9 cellular contexts compared by ENCODE assay signal in the genomic region with DNA sequence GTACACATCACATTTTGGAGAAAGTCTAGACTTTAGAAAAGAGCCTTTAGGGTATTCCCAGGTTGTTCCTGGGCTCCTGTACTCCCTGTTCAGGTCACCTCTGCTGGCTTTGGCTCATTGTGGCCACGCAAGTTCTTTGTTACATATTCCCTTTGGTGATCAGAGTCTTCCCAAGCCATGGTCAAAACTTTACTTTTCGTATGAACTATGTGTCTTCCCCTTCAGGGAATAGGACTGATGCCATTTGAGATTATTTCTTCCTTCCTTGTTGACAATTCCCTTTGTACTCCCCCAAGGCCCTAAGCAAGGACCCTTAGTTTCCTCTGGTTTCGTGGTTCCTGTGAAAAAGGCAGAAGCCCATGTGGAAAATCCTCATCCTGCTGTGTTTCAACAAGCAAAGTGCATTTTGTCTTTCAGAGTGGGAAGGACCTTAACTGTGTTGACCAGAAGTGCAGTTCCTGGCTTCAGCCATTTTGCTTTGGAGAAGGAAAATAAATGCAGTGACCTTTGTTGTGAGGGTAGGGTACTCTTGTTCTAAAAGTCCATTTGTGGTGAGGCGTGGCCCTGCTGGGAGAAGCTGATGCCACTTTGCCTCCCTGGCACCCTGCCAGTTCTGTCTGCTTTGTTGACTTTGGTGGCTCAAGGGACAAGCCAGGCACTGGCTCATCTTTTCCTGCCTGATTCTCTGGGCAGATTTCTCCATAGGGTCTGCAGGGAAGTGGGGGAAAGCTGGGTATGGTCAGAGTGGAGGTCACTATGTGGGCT. TPM values are rescaled to one million over a fixed set of nuclear protein-coding genes. Genes with fewer than 3 reads are reported as not detected.
DNase-seq lines count a peak whose midpoint lies in the region; TF ChIP-seq lines count a peak whose summit lies in the region.
"Had no signal": no experiment of that assay in that cellular context is flagged by ENCODE, and none has a peak within 500 bp of the region (broad histone marks: within the 10 kb centered on the region; RNA-seq: fewer than 3 reads in every experiment).

No MANE protein-coding gene starts in this region.

- no peaks in the 10 kb centered on the region for H3K4me1 ChIP-seq in breast epithelium

- no peak overlapping the region for H3K4me3 Mint-ChIP-seq in activated CD4-positive, alpha-beta memory T cell treated with anti-CD3 and anti-CD28 coated beads, Interleukin-2, amount 10 ng/mL, durations not matched to agents 7 days and 5 days

- POLR2A ChIA-PET in activated CD4-positive, alpha-beta memory T cell treated with anti-CD3 and anti-CD28 coated beads, Interleukin-2, amount 10 ng/mL, durations not matched to agents 7 days and 5 days (lab: Charles Lee): interaction anchor here (0.9 kb wide), 1 partner anchor 11 kb away, joined by 3 read pairs; no protein-coding TSS in a partner anchor

- H3K9me3 ChIP-seq in breast epithelium: no peaks in the 10 kb centered on the region
- H3K9me3 ChIP-seq: esophagus muscularis mucosa had no signal

- no peak overlapping the region for H3K4me3 ChIP-seq in breast epithelium
- H3K4me3 ChIP-seq: esophagus muscularis mucosa had no signal

- no peak for TF ChIP-seq CTCF in breast epithelium (IDR thresholded peaks at IDR 0.05)

- peaks cover 12% of the 10 kb centered on the region for H3K36me3 Mint-ChIP-seq in activated CD4-positive, alpha-beta memory T cell treated with anti-CD3 and anti-CD28 coated beads, Interleukin-2, amount 10 ng/mL, durations not matched to agents 7 days and 5 days (ENCODE audit: low read depth)

- in situ Hi-C loops in Caki2 (cut with HindIII; ENCODE audit: low pct_unique_long_range_greater_than_20kb, low sequenced_read_pairs): no loop called here

- intact Hi-C loops in breast epithelium (cut with DNase I; ENCODE audit: low total_unique reads): no loop called here

- H3K27me3 Mint-ChIP-seq in activated CD4-positive, alpha-beta memory T cell treated with anti-CD3 and anti-CD28 coated beads, Interleukin-2, amount 10 ng/mL, durations not matched to agents 7 days and 5 days: no peaks in the 10 kb centered on the region

- no peaks in the 10 kb centered on the region for H3K36me3 ChIP-seq in breast epithelium
- H3K36me3 ChIP-seq: esophagus muscularis mucosa had no signal

- TF ChIP-seq POLR2A in breast epithelium (IDR thresholded peaks at IDR 0.05): no peak

- H3K4me1 Mint-ChIP-seq in activated CD4-positive, alpha-beta memory T cell treated with anti-CD3 and anti-CD28 coated beads, Interleukin-2, amount 10 ng/mL, durations not matched to agents 7 days and 5 days: peaks cover 5% of the 10 kb centered on the region

- CTCF ChIA-PET in activated CD4-positive, alpha-beta memory T cell treated with anti-CD3 and anti-CD28 coated beads, Interleukin-2, amount 10 ng/mL, durations not matched to agents 7 days and 5 days (lab: Charles Lee): no interaction called here

- no peaks in the 10 kb centered on the region for H3K27me3 ChIP-seq in breast epithelium
- H3K27me3 ChIP-seq: esophagus muscularis mucosa had no signal

- no peak overlapping the region for H3K27ac Mint-ChIP-seq in activated CD4-positive, alpha-beta memory T cell treated with anti-CD3 and anti-CD28 coated beads, Interleukin-2, amount 10 ng/mL, durations not matched to agents 7 days and 5 days

- peaks cover 4% of the 10 kb centered on the region for H3K9me3 Mint-ChIP-seq in activated CD4-positive, alpha-beta memory T cell treated with anti-CD3 and anti-CD28 coated beads, Interleukin-2, amount 10 ng/mL, durations not matched to agents 7 days and 5 days

- H3K27ac ChIP-seq in breast epithelium: peak overlapping the region; percentile 69 to 81
- H3K27ac ChIP-seq: esophagus muscularis mucosa had no signal

- DNase-seq in Caki2 (ENCODE audit: low read depth): peak; percentile 63
- peak; percentile 65 for DNase-seq in NCI-H2029 (lab: John Stamatoyannopoulos, UW)
- DNase-seq in breast epithelium (ENCODE audit: low spot score in 2 of 2): peak; percentile 62 to 91
- peak in 38 of 56 donors; percentile 4 to 81 (median 20) for DNase-seq in nucleus accumbens (lab: John Stamatoyannopoulos, UW)
- DNase-seq in stimulated activated CD4-positive, alpha-beta T cell treated with anti-CD3 and anti-CD28 coated beads, Interleukin-2, amount 100 ng/mL, for 48 hours: no peak
- DNase-seq in occipital lobe (lab: John Stamatoyannopoulos, UW): no peak
- no peak for DNase-seq in stimulated activated CD4-positive, alpha-beta T cell treated with anti-CD3 and anti-CD28 coated beads, Interleukin-15, amount 100 ng/mL, for 24 hours
- no peak for DNase-seq in activated CD4-positive, alpha-beta memory T cell treated with anti-CD3 and anti-CD28 coated beads, Interleukin-2, amount 10 ng/mL, durations not matched to agents 7 days and 5 days

RNA-seq across cellular contexts. Expression of gene ZNRF1, which starts 55.1 kb away (rescaled TPM):
- total RNA-seq in Caki2 (2014; rRNA removed; shearing (Covaris generic); ENCODE audit: low replicate concordance): 66.7 and 104 TPM in 2 replicates
- total RNA-seq in breast epithelium (10 to 100 TPM; 12.8 to 27.5 (median 24.4) TPM), occipital lobe (19.5 TPM)
- total RNA-seq in activated CD4-positive, alpha-beta memory T cell treated with anti-CD3 and anti-CD28 coated beads, Interleukin-2, amount 10 ng/mL, durations not matched to agents 7 days and 5 days: 10 to 100 TPM; 22.7 to 25.3 TPM

Comparison
In these comparisons a context has a peak if more than half of its experiments do, and no peak if none do; other contexts are left out.
1. DNase-seq: peak in Caki2 (single experiment), NCI-H2029 (single experiment), breast epithelium (2 of 2) and nucleus accumbens (38 of 56); none in stimulated activated CD4-positive, alpha-beta T cell treated with anti-CD3 and anti-CD28 coated beads, Interleukin-2, amount 100 ng/mL, for 48 hours (0 of 2), occipital lobe (single experiment), stimulated activated CD4-positive, alpha-beta T cell treated with anti-CD3 and anti-CD28 coated beads, Interleukin-15, amount 100 ng/mL, for 24 hours (single experiment) and activated CD4-positive, alpha-beta memory T cell treated with anti-CD3 and anti-CD28 coated beads, Interleukin-2, amount 10 ng/mL, durations not matched to agents 7 days and 5 days (single experiment).